ENCODE assay signal across 25 cellular contexts in genomic region chr7:84108119-84108518, GRCh38.
DNase-seq lines count a peak whose midpoint lies in the region; ATAC-seq and TF ChIP-seq lines count a peak whose summit lies in the region.
"Had no signal": no experiment of that assay in that cellular context is flagged by ENCODE, and none has a peak within 500 bp of the region (broad histone marks: within the 10 kb centered on the region; RNA-seq: fewer than 3 reads in every experiment).

No MANE protein-coding gene starts in this region.

- H3K9me3 Mint-ChIP-seq in GM23338: no peaks in the 10 kb centered on the region
- no peaks in the 10 kb centered on the region for H3K9me3 Mint-ChIP-seq in nephron progenitor cell
- no peaks in the 10 kb centered on the region for H3K9me3 Mint-ChIP-seq in activated CD8-positive, alpha-beta T cell treated with anti-CD3 and anti-CD28 coated beads, Interleukin-2, amount 10 ng/mL, durations not matched to agents 7 days and 5 days (ENCODE audit: insufficient read depth)
- H3K9me3 Mint-ChIP-seq: CD4-positive, alpha-beta T cell; HFFc6 had no signal

- H3K36me3 ChIP-seq in GM23338 (ENCODE audit: insufficient read depth) (no peaks in the 10 kb centered on the region), HUES48 (ENCODE audit: control insufficient read depth, insufficient read depth, low read length) (no peaks in the 10 kb centered on the region; the same call in 1 of the 2 replicates), ectodermal cell (ENCODE audit: control insufficient read depth, insufficient read depth, low read length) (no peaks in the 10 kb centered on the region)
- H3K36me3 ChIP-seq: BE2C; BLaER1 treated with 17β-estradiol and CSF1 and Interleukin-3, amounts not matched to agents 10 nM and 100 nM; HAP-1 had no signal

- H3K36me3 Mint-ChIP-seq in GM23338 (ENCODE audit: low read depth): peaks cover 10% of the 10 kb centered on the region; the same call in 2 of the 3 replicates
- peaks cover 6% of the 10 kb centered on the region for H3K36me3 Mint-ChIP-seq in nephron progenitor cell (ENCODE audit: low read depth)
- H3K36me3 Mint-ChIP-seq in activated CD8-positive, alpha-beta T cell treated with anti-CD3 and anti-CD28 coated beads, Interleukin-2, amount 10 ng/mL, durations not matched to agents 7 days and 5 days (ENCODE audit: low read depth): no peaks in the 10 kb centered on the region
- H3K36me3 Mint-ChIP-seq: CD14-positive monocyte; CD8-positive, alpha-beta memory T cell had no signal

- H3K27ac Mint-ChIP-seq in GM23338 (peak overlapping the region; percentile 63), nephron progenitor cell (peak overlapping the region; percentile 11)
- H3K27ac Mint-ChIP-seq in activated CD8-positive, alpha-beta T cell treated with anti-CD3 and anti-CD28 coated beads, Interleukin-2, amount 10 ng/mL, durations not matched to agents 7 days and 5 days: no peak overlapping the region
- H3K27ac Mint-ChIP-seq: CD14-positive monocyte; CD4-positive, alpha-beta T cell; CD8-positive, alpha-beta memory T cell; HFFc6 had no signal

- no peaks in the 10 kb centered on the region for H3K9me2 ChIP-seq in GM23338 (ENCODE audit: insufficient read depth)

- 81 to 93% methylated on average over 1 of the region's 1 CpG for WGBS in ectodermal cell, 2 experiments

- H3K79me2 ChIP-seq in GM23338 (replicated peaks; ENCODE audit: insufficient read depth): peaks cover 6% of the 10 kb centered on the region

- POLR2A ChIA-PET in activated CD8-positive, alpha-beta T cell treated with anti-CD3 and anti-CD28 coated beads, Interleukin-2, amount 10 ng/mL, durations not matched to agents 7 days and 5 days (lab: Charles Lee): no interaction called here

- H3F3A ChIP-seq in GM23338 (replicated peaks; ENCODE audit: low read depth): no peaks in the 10 kb centered on the region

- DNase-seq in GM23338 (ENCODE audit: low spot score) (no peak), nephron progenitor cell (no peak)
- no peak for DNase-seq in activated CD8-positive, alpha-beta memory T cell treated with anti-CD3 and anti-CD28 coated beads, Interleukin-2, amount 50 U/mL, for 4 hours
- no peak for DNase-seq in activated CD8-positive, alpha-beta T cell treated with anti-CD3 and anti-CD28 coated beads, Interleukin-2, amount 10 ng/mL, durations not matched to agents 7 days and 5 days
- no peak for DNase-seq in activated CD4-positive, alpha-beta T cell treated with anti-CD3 and anti-CD28 coated beads for 4 hours
- DNase-seq: 8988T; ACHN; AML-193; BE2C; CD4-positive, alpha-beta T cell; CD8-positive, alpha-beta memory T cell; DMS 273 treated with DMSO at 0.1 percent for 48 hours; DMS79; EL; GDM1; GM23248; HFFc6 had no signal

- H3K4me2 ChIP-seq in GM23338: peak overlapping the region; percentile 45; the same call in 1 of the 2 replicates
- H3K4me2 ChIP-seq: A549 had no signal

- no peaks in the 10 kb centered on the region for H3K9me3 ChIP-seq in HUES48 (ENCODE audit: control insufficient read depth, insufficient read depth, low read length)
- H3K9me3 ChIP-seq in ectodermal cell (ENCODE audit: control insufficient read depth, low read length): no peaks in the 10 kb centered on the region
- H3K9me3 ChIP-seq: A549; BE2C; BLaER1 treated with 17β-estradiol and CSF1 and Interleukin-3, amounts not matched to agents 10 nM and 100 nM; HAP-1 had no signal

- H3K27me3 Mint-ChIP-seq in GM23338 (ENCODE audit: insufficient read depth, low read depth, poor library complexity) (no peaks in the 10 kb centered on the region), nephron progenitor cell (ENCODE audit: low read depth, poor library complexity) (no peaks in the 10 kb centered on the region)
- H3K27me3 Mint-ChIP-seq in activated CD8-positive, alpha-beta T cell treated with anti-CD3 and anti-CD28 coated beads, Interleukin-2, amount 10 ng/mL, durations not matched to agents 7 days and 5 days (ENCODE audit: low read depth): peaks cover 1% of the 10 kb centered on the region
- H3K27me3 Mint-ChIP-seq: CD4-positive, alpha-beta T cell; CD8-positive, alpha-beta memory T cell had no signal

- ATAC-seq in GM23338 (peak; percentile 65), HG02852 (IDR thresholded peaks at IDR 0.05; ENCODE audit: unreplicated experiment) (no peak)
- ATAC-seq in activated CD8-positive, alpha-beta T cell treated with anti-CD3 and anti-CD28 coated beads, Interleukin-2, amount 10 ng/mL, durations not matched to agents 7 days and 5 days: no peak
- ATAC-seq: A549, GM12878 had no signal

- H3K4me3 ChIP-seq in GM23338 (no peak overlapping the region), HUES48 (ENCODE audit: low read depth, low read length) (no peak overlapping the region), ectodermal cell (ENCODE audit: insufficient read depth, low read depth, low read length) (no peak overlapping the region)
- H3K4me3 ChIP-seq: A549; BLaER1 treated with 17β-estradiol and CSF1 and Interleukin-3, amounts not matched to agents 10 nM and 100 nM; GM12878; GM23248; HAP-1 had no signal

- H3K27me3 ChIP-seq in GM23338 (ENCODE audit: insufficient read depth): no peaks in the 10 kb centered on the region
- H3K27me3 ChIP-seq in HUES48 (ENCODE audit: control insufficient read depth, insufficient read depth, low read length): no peaks in the 10 kb centered on the region
- H3K27me3 ChIP-seq in ectodermal cell (ENCODE audit: control insufficient read depth, insufficient read depth, low read length, poor library complexity, severe bottlenecking): no peaks in the 10 kb centered on the region
- H3K27me3 ChIP-seq: BE2C; BLaER1 treated with 17β-estradiol and CSF1 and Interleukin-3, amounts not matched to agents 10 nM and 100 nM had no signal

- H3K4me3 Mint-ChIP-seq in GM23338 (no peak overlapping the region), nephron progenitor cell (no peak overlapping the region)
- no peak overlapping the region for H3K4me3 Mint-ChIP-seq in activated CD8-positive, alpha-beta T cell treated with anti-CD3 and anti-CD28 coated beads, Interleukin-2, amount 10 ng/mL, durations not matched to agents 7 days and 5 days
- H3K4me3 Mint-ChIP-seq: CD14-positive monocyte; CD4-positive, alpha-beta T cell; CD8-positive, alpha-beta memory T cell; HFFc6 had no signal

- H3K27ac ChIP-seq in GM23338 (ENCODE audit: low read depth) (peak overlapping the region; percentile 63; the same call in 1 of the 2 replicates), HUES48 (ENCODE audit: low read depth, low read length) (peak overlapping the region; percentile 58), ectodermal cell (ENCODE audit: insufficient read depth, low read depth, low read length, poor library complexity, severe bottlenecking) (peak overlapping the region; percentile 31)
- H3K27ac ChIP-seq: A549; BLaER1 treated with 17β-estradiol and CSF1 and Interleukin-3, amounts not matched to agents 10 nM and 100 nM; GM23248 had no signal

- no peak overlapping the region for H3K9ac ChIP-seq in HUES48 (ENCODE audit: low read depth, low read length)
- H3K9ac ChIP-seq: BLaER1 treated with 17β-estradiol and CSF1 and Interleukin-3, amounts not matched to agents 10 nM and 100 nM; GM23248 had no signal

- TF ChIP-seq CTCF in GM23338 (conservative IDR thresholded peaks at IDR 0.05; ENCODE audit: low read depth in 2 of 2): no peak
- no peak for TF ChIP-seq CTCF in nephron progenitor cell (IDR thresholded peaks at IDR 0.05)

- no peak overlapping the region for H2AFZ ChIP-seq in GM23338
- H2AFZ ChIP-seq: GM23248 had no signal

- H3K4me1 Mint-ChIP-seq in GM23338: peaks cover 69% of the 10 kb centered on the region
- peaks cover 19% of the 10 kb centered on the region for H3K4me1 Mint-ChIP-seq in nephron progenitor cell
- no peaks in the 10 kb centered on the region for H3K4me1 Mint-ChIP-seq in activated CD8-positive, alpha-beta T cell treated with anti-CD3 and anti-CD28 coated beads, Interleukin-2, amount 10 ng/mL, durations not matched to agents 7 days and 5 days (ENCODE audit: low read depth)
- H3K4me1 Mint-ChIP-seq: CD14-positive monocyte; CD8-positive, alpha-beta memory T cell had no signal

- no peaks in the 10 kb centered on the region for H4K20me1 ChIP-seq in GM23338 (replicated peaks; ENCODE audit: insufficient read depth)
- H4K20me1 ChIP-seq: BLaER1 treated with 17β-estradiol and CSF1 and Interleukin-3, amounts not matched to agents 10 nM and 100 nM had no signal

- CTCF ChIA-PET in activated CD8-positive, alpha-beta T cell treated with anti-CD3 and anti-CD28 coated beads, Interleukin-2, amount 10 ng/mL, durations not matched to agents 7 days and 5 days (lab: Charles Lee): no interaction called here

- H3K4me1 ChIP-seq in GM23338 (ENCODE audit: insufficient read depth) (peaks cover 61% of the 10 kb centered on the region), HUES48 (ENCODE audit: control insufficient read depth, insufficient read depth, low read length) (peaks cover 79% of the 10 kb centered on the region), ectodermal cell (ENCODE audit: control insufficient read depth, insufficient read depth, low read length) (peaks cover 10% of the 10 kb centered on the region)
- H3K4me1 ChIP-seq: A549 had no signal

TF ChIP-seq in GM23338, 12 proteins besides CTCF, POLR2A, EP300 and RAD21 (continues in another document):
- TF ChIP-seq ZNF114 (CRISPR knock-in tag; IDR thresholded peaks at IDR 0.05) (no peak), ETS1 (IDR thresholded peaks at IDR 0.05) (no peak), EZH2phosphoT487 (IDR thresholded peaks at IDR 0.05; ENCODE audit: unreplicated experiment) (no peak), JUNB (IDR thresholded peaks at IDR 0.05; ENCODE audit: unreplicated experiment) (no peak)
